Comparison of ENCODE assay signal across 8 cellular contexts in genomic region chr13:28718538-28719226, GRCh38. TPM values are rescaled to one million over a fixed set of nuclear protein-coding genes. Genes with fewer than 3 reads are reported as not detected.
DNase-seq lines count a peak whose midpoint lies in the region; ATAC-seq and TF ChIP-seq lines count a peak whose summit lies in the region.

A gene with protein sequence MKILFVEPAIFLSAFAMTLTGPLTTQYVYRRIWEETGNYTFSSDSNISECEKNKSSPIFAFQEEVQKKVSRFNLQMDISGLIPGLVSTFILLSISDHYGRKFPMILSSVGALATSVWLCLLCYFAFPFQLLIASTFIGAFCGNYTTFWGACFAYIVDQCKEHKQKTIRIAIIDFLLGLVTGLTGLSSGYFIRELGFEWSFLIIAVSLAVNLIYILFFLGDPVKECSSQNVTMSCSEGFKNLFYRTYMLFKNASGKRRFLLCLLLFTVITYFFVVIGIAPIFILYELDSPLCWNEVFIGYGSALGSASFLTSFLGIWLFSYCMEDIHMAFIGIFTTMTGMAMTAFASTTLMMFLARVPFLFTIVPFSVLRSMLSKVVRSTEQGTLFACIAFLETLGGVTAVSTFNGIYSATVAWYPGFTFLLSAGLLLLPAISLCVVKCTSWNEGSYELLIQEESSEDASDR (minus strand): TSS chr13:28718970. CDS start chr13:28717998, 972 bp downstream.

- no peak within 1 kb of the TSS for H3K27ac ChIP-seq in HL-60 (replicated peaks)

- ATAC-seq in GM19463 (IDR thresholded peaks at IDR 0.05; ENCODE audit: unreplicated experiment), result peak; percentile 99

- no peaks in the 10 kb centered on the region for H3K36me3 Mint-ChIP-seq in endothelial cell (ENCODE audit: low read depth, unreplicated experiment)

- H3K36me3 ChIP-seq in NT2/D1 (ENCODE audit: insufficient read depth, insufficient read length, low read length), result no peaks in the 10 kb centered on the region

- peaks cover 24% of the 10 kb centered on the region for H3K4me1 Mint-ChIP-seq in endothelial cell (ENCODE audit: unreplicated experiment)

- H3K27ac Mint-ChIP-seq in endothelial cell (ENCODE audit: unreplicated experiment), result no peak within 1 kb of the TSS

- peaks cover 2% of the 10 kb centered on the region for H3K27me3 Mint-ChIP-seq in endothelial cell (ENCODE audit: unreplicated experiment)

- no peaks in the 10 kb centered on the region for H3K9me3 ChIP-seq in NT2/D1 (ENCODE audit: insufficient read depth, low read length)

- peak within 1 kb of the TSS; percentile 93 for H3K4me3 Mint-ChIP-seq in endothelial cell (ENCODE audit: unreplicated experiment)

- H3K4me3 ChIP-seq in HL-60 (replicated peaks; ENCODE audit: insufficient read depth, low read length) (peak within 1 kb of the TSS; percentile 68), NT2/D1 (ENCODE audit: insufficient read length, low read depth) (peak within 1 kb of the TSS; percentile 56)

- H3K27me3 ChIP-seq in HL-60 (ENCODE audit: insufficient read depth, poor library complexity, severe bottlenecking), result peaks cover 25% of the 10 kb centered on the region
- peaks cover 37% of the 10 kb centered on the region for H3K27me3 ChIP-seq in NT2/D1 (ENCODE audit: insufficient read depth, insufficient read length)

- DNase-seq in COLO829 (ENCODE audit: low spot score) (peak; percentile 64), HL-60 (ENCODE audit: low read depth in 1 of 2, low spot score in 1 of 2) (peak; percentile 40 to 79), NT2/D1 (ENCODE audit: low read depth, low spot score) (peak; percentile 84), endothelial cell (ENCODE audit: low spot score) (peak; percentile 99), middle frontal gyrus (ENCODE audit: extremely low spot score, low spot score) (peak; percentile 93)
- peak; percentile 98 for DNase-seq in activated CD8-positive, alpha-beta memory T cell treated with anti-CD3 and anti-CD28 coated beads, Interleukin-2, amount 50 U/mL, for 48 hours
- DNase-seq in stimulated activated CD8-positive, alpha-beta memory T cell treated with anti-CD3 and anti-CD28 coated beads, Interleukin-2, amount 100 ng/mL, for 1 hour (ENCODE audit: low read depth in 2 of 2), result peak; percentile 93 to 97

- peaks cover 2% of the 10 kb centered on the region for H3K4me1 ChIP-seq in NT2/D1 (ENCODE audit: insufficient read depth, insufficient read length)

- peak within 1 kb of the TSS; percentile 71 for H3K9ac ChIP-seq in NT2/D1 (ENCODE audit: insufficient read length, low read depth)

- no peaks in the 10 kb centered on the region for H3K9me3 Mint-ChIP-seq in endothelial cell (ENCODE audit: unreplicated experiment)

- TF ChIP-seq CTCF in HL-60 (IDR thresholded peaks at IDR 0.05; ENCODE audit: insufficient read depth, low read length), result no peak
- no peak for TF ChIP-seq CTCF in endothelial cell (IDR thresholded peaks at IDR 0.05; ENCODE audit: unreplicated experiment)

RNA-seq across cellular contexts. Expression of the gene that starts here (rescaled TPM):
- total RNA-seq in endothelial cell (ENCODE audit: unreplicated experiment), result 7.7 TPM
